ENCODE assay signal across 21 cellular contexts in genomic region chr12:99055294-99055693, GRCh38.
"Had no signal": no experiment of that assay in that cellular context is flagged by ENCODE, and none has a peak within 500 bp of the region (broad histone marks: within the 10 kb centered on the region; RNA-seq: fewer than 3 reads in every experiment).

No MANE protein-coding gene starts in this region.

- DNase-seq: activated CD4-positive, alpha-beta memory T cell treated with anti-CD3 and anti-CD28 coated beads, Interleukin-2, amount 10 ng/mL, durations not matched to agents 7 days and 5 days; activated CD4-positive, alpha-beta T cell treated with anti-CD3 and anti-CD28 coated beads, Interleukin-2, amount 10 ng/mL, durations not matched to agents 7 days and 5 days; activated gamma-delta T cell treated with Interleukin-2 at 50 U/mL for 16 hours; activated naive CD4-positive, alpha-beta T cell treated with anti-CD3 and anti-CD28 coated beads, Interleukin-2, amount 50 U/mL, for 16 hours; activated T-cell treated with anti-CD3 and anti-CD28 coated beads, Interleukin-2, amount 50 U/mL, for 4 hours; amniotic stem cell; brain microvascular endothelial cell; left cardiac atrium; naive B cell; nephron progenitor cell; ovary; stimulated activated CD4-positive, alpha-beta T cell treated with anti-CD3 and anti-CD28 coated beads, Interleukin-12 subunit alpha, Interleukin-12 subunit beta, amount 100 ng/mL, for 4 hours; stimulated activated CD4-positive, alpha-beta T cell treated with anti-CD3 and anti-CD28 coated beads, Interleukin-4, amount 100 ng/mL, for 1 hour; stimulated activated naive CD8-positive, alpha-beta T cell treated with anti-CD3 and anti-CD28 coated beads, Interleukin-15, Interleukin-2, amounts not matched to agents 100 U/mL and 50 U/mL, for 24 hours; testis; transverse colon; WERI-Rb-1 had no signal

- ATAC-seq: activated CD4-positive, CD25-positive, alpha-beta regulatory T cell treated with anti-CD3 and anti-CD28 coated beads, Interleukin-2, amount 50 U/mL, for 24 hours; activated T-cell treated with anti-CD3 and anti-CD28 coated beads, Interleukin-2, amount 50 U/mL, for 4 hours; activated T-helper 17 cell treated with anti-CD3 and anti-CD28 coated beads, Interleukin-2, amount 50 U/mL, for 72 hours; gastroesophageal sphincter; left cardiac atrium; sciatic nerve; stimulated activated naive CD8-positive, alpha-beta T cell treated with anti-CD3 and anti-CD28 coated beads, Interleukin-15, Interleukin-2, amounts not matched to agents 100 U/mL and 50 U/mL, for 24 hours had no signal
